In the genomic region with DNA sequence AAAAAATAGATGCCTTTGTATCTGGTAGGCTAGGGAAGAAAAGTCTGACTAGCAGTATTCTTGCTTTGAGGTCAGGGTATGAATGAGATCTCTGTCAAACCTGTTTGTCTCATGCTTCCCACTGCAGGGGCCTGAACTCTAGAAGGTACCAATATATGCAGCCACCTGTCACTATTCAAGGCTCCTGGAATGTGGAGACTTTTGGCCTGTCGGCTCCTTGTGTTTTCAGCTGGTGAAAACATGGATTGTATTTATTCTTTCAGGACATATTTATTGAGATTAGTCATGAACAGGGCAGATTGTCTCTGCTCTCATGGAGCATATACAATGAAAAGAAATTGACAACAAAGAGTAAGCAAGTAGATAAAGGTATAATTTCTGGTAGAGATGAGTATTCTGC, we compare ENCODE assay signal across 26 cellular contexts.
A peak's percentile ranks its signal among the peaks of the same experiment; 100 is the strongest.
DNase-seq lines count a peak whose midpoint lies in the region; ATAC-seq and TF ChIP-seq lines count a peak whose summit lies in the region.
"Had no signal": no experiment of that assay in that cellular context is flagged by ENCODE, and none has a peak within 500 bp of the region (broad histone marks: within the 10 kb centered on the region; RNA-seq: fewer than 3 reads in every experiment).

No MANE protein-coding gene starts in this region.

- no peak for ATAC-seq in natural killer cell treated with Interleukin-12 subunit alpha and Interleukin-12 subunit beta and Interleukin-15 and Interleukin-18, amount 100 ng/mL, for 72 hours
- ATAC-seq in HG03135 (IDR thresholded peaks at IDR 0.05; ENCODE audit: unreplicated experiment) = no peak
- ATAC-seq: HCT116; HepG2; Right ventricle myocardium inferior; stimulated activated naive CD8-positive, alpha-beta T cell treated with anti-CD3 and anti-CD28 coated beads, Interleukin-15, Interleukin-2, amounts not matched to agents 100 U/mL and 50 U/mL, for 24 hours had no signal

- H3K9me3 Mint-ChIP-seq in natural killer cell treated with Interleukin-12 subunit alpha and Interleukin-12 subunit beta and Interleukin-15 and Interleukin-18, amount 100 ng/mL, for 72 hours = no peaks in the 10 kb centered on the region

- H3K27me3 Mint-ChIP-seq in natural killer cell treated with Interleukin-12 subunit alpha and Interleukin-12 subunit beta and Interleukin-15 and Interleukin-18, amount 100 ng/mL, for 72 hours = no peaks in the 10 kb centered on the region

- H3K27ac Mint-ChIP-seq in natural killer cell treated with Interleukin-12 subunit alpha and Interleukin-12 subunit beta and Interleukin-15 and Interleukin-18, amount 100 ng/mL, for 72 hours = peak overlapping the region; percentile 4 to 22

- H3K4me3 Mint-ChIP-seq in natural killer cell treated with Interleukin-12 subunit alpha and Interleukin-12 subunit beta and Interleukin-15 and Interleukin-18, amount 100 ng/mL, for 72 hours = peak overlapping the region; percentile 26

- peak overlapping the region; percentile 47 for H3K4me3 ChIP-seq in GM12864 (ENCODE audit: low read depth, low read length)
- H3K4me3 ChIP-seq: heart left ventricle, lung, sigmoid colon, upper lobe of left lung had no signal

- H3K36me3 Mint-ChIP-seq in natural killer cell treated with Interleukin-12 subunit alpha and Interleukin-12 subunit beta and Interleukin-15 and Interleukin-18, amount 100 ng/mL, for 72 hours = peaks cover 17% of the 10 kb centered on the region

- DNase-seq in NCI-H2029 (lab: John Stamatoyannopoulos, UW) (peak; percentile 13), NCI-H2029 treated with DMSO at 0.1 percent for 48 hours (lab: John Stamatoyannopoulos, UW) (no peak), GM12864 (ENCODE audit: low read depth) (no peak), SHP77 treated with DMSO at 0.1 percent for 48 hours (lab: John Stamatoyannopoulos, UW) (peak; percentile 87), Kasumi-1 (lab: John Stamatoyannopoulos, UW) (no peak)
- DNase-seq in natural killer cell treated with Interleukin-12 subunit alpha and Interleukin-12 subunit beta and Interleukin-15 and Interleukin-18, amount 100 ng/mL, for 72 hours (ENCODE audit: low spot score) = no peak
- no peak for DNase-seq in stimulated activated CD4-positive, alpha-beta T cell treated with anti-CD3 and anti-CD28 coated beads, Interleukin-15, amount 100 ng/mL, for 24 hours
- DNase-seq: 8988T; activated CD4-positive, alpha-beta T cell treated with anti-CD3 and anti-CD28 coated beads, Interleukin-2, amount 50 U/mL, for 1 hour; activated naive CD4-positive, alpha-beta T cell; activated T-cell treated with anti-CD3 and anti-CD28 coated beads for 4 hours; aorta; BE2C; GDM1; heart left ventricle; islet precursor cell; NCI-H146; sigmoid colon; stimulated activated CD4-positive, alpha-beta T cell treated with anti-CD3 and anti-CD28 coated beads, Interleukin-2, amount 100 ng/mL, for 24 hours; stimulated activated naive CD8-positive, alpha-beta T cell treated with anti-CD3 and anti-CD28 coated beads, Interleukin-15, Interleukin-2, amounts not matched to agents 100 U/mL and 50 U/mL, for 24 hours; upper lobe of left lung had no signal

- H3K4me1 Mint-ChIP-seq in natural killer cell treated with Interleukin-12 subunit alpha and Interleukin-12 subunit beta and Interleukin-15 and Interleukin-18, amount 100 ng/mL, for 72 hours (ENCODE audit: low read depth in 2 of 2) = peaks cover 66 to 69% of the 10 kb centered on the region in 2 donors

- no peak for TF ChIP-seq CTCF in GM12864 (IDR thresholded peaks at IDR 0.05; ENCODE audit: low read depth, low read length, missing control alignments)

Comparison
In these comparisons a context has a peak if more than half of its experiments do, and no peak if none do; other contexts are left out.
1. DNase-seq: peak in NCI-H2029 (single experiment) and SHP77 treated with DMSO at 0.1 percent for 48 hours (single experiment); none in NCI-H2029 treated with DMSO at 0.1 percent for 48 hours (single experiment), GM12864 (single experiment), natural killer cell treated with Interleukin-12 subunit alpha and Interleukin-12 subunit beta and Interleukin-15 and Interleukin-18, amount 100 ng/mL, for 72 hours (single experiment), Kasumi-1 (0 of 2) and stimulated activated CD4-positive, alpha-beta T cell treated with anti-CD3 and anti-CD28 coated beads, Interleukin-15, amount 100 ng/mL, for 24 hours (single experiment).